ENCODE assay signal across 1 cellular context in genomic region chr3:133123636-133124035, GRCh38.
TF ChIP-seq lines count a peak whose summit lies in the region.

No MANE protein-coding gene starts in this region.

TF ChIP-seq in GM23338, 12 proteins besides CTCF, POLR2A, EP300 and RAD21 (continued from another document):
- TF ChIP-seq ZNF462 (CRISPR knock-in tag; IDR thresholded peaks at IDR 0.05): no peak
- no peak for TF ChIP-seq ETS1 (IDR thresholded peaks at IDR 0.05)
- TF ChIP-seq ZNF331 (CRISPR knock-in tag; IDR thresholded peaks at IDR 0.05; ENCODE audit: low read depth): no peak
- no peak for TF ChIP-seq REST (IDR thresholded peaks at IDR 0.05; ENCODE audit: unreplicated experiment)
TF ChIP-seq in GM23338: peak in this region for 0.
